In the genomic region with DNA sequence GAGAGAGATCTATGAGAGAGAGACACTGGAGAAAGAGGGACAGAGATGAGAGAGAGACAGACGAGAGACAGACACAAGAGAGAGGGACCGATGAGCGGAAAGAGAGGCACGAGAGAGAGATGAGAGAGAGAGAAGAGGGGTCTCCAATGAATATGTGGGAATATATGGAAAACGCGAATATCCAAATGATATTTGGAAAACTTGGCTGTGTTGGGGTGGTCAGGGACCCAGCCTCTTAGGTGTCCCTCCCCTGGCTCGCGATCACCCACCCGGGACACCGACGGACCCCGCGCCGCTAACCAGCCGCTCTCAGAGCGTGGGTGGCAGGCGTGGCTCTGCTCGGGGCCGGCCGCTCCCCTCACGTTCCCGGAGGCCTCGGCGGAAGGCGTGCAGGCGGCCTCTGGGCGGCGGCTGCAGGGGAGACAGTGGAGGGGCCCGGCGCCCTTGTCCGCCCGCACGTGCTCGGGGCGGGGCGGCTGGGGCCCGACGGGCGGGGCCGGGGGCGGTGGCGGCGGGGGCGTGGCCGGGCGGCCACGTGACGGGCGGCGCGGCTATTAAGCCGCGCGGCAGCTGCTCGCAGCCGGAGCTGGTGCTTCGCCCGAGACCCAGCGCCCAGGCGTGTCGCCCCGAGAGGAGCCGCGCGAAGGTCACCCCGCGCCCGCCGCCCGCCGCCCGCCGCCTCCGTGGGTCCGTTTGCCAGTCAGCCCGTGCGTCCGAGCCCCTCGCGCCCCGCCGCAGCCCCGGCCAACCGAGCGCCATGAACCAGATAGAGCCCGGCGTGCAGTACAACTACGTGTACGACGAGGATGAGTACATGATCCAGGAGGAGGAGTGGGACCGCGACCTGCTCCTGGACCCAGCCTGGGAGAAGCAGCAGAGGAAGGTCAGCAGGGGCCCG, we compare ENCODE assay signal across 8 cellular contexts. TPM values are rescaled to one million over a fixed set of nuclear protein-coding genes. Genes with fewer than 3 reads are reported as not detected.
DNase-seq lines count a peak whose midpoint lies in the region; ATAC-seq and FAIRE-seq lines count a peak whose summit lies in the region.

A gene (plus strand): TSS at position 583 of the 898 bp plus-strand sequence. CDS start 175 bp downstream, at position 758.

- H3K9ac ChIP-seq in duodenal mucosa (ENCODE audit: low read depth in 1 of 2, low read length in 2 of 2), result no peak within 1 kb of the TSS

- H3K4me3 ChIP-seq in CD4-positive, alpha-beta memory T cell (ENCODE audit: low read length in 2 of 2), result peak within 1 kb of the TSS; percentile 11 to 38
- H3K4me3 ChIP-seq in duodenal mucosa (ENCODE audit: low read depth in 1 of 2, low read length in 2 of 2), result peak within 1 kb of the TSS; percentile 46 to 54

- no peaks in the 10 kb centered on the region for H3K9me3 ChIP-seq in CD4-positive, alpha-beta memory T cell (ENCODE audit: control insufficient read depth in 1 of 2, low read length in 2 of 2)
- no peaks in the 10 kb centered on the region for H3K9me3 ChIP-seq in duodenal mucosa (ENCODE audit: control insufficient read depth in 1 of 2, low read length in 2 of 2)

- peaks cover 5% of the 10 kb centered on the region for H3K27me3 ChIP-seq in CD4-positive, alpha-beta memory T cell (ENCODE audit: insufficient read depth, low read length)
- H3K27me3 ChIP-seq in duodenal mucosa (ENCODE audit: control insufficient read depth in 1 of 2, insufficient read depth in 2 of 2, low read length in 2 of 2), result peaks cover 15 to 20% of the 10 kb centered on the region in 2 donors

- CTCF ChIA-PET in CD4-positive, alpha-beta memory T cell (lab: Charles Lee; ENCODE audit: partially characterized antibody), result no interaction called here
- CTCF ChIA-PET in activated CD4-positive, alpha-beta T cell treated with anti-CD3 and anti-CD28 coated beads, Interleukin-2, amount 10 ng/mL, durations not matched to agents 7 days and 5 days (lab: Charles Lee), result interaction anchor here (0.9 kb wide), 1 partner anchor 8 kb away, joined by 4 read pairs; no protein-coding TSS in a partner anchor

- peak within 1 kb of the TSS in 6 of 7 donors; percentile 12 to 90 (median 42) for H3K27ac Mint-ChIP-seq in CD4-positive, alpha-beta memory T cell
- H3K27ac Mint-ChIP-seq in activated CD4-positive, alpha-beta T cell treated with anti-CD3 and anti-CD28 coated beads, Interleukin-2, amount 10 ng/mL, durations not matched to agents 7 days and 5 days, result no peak within 1 kb of the TSS
- peak within 1 kb of the TSS; percentile 5 for H3K27ac Mint-ChIP-seq in memory B cell

- H3K36me3 ChIP-seq in CD4-positive, alpha-beta memory T cell (ENCODE audit: insufficient read depth, low read length), result no peaks in the 10 kb centered on the region
- no peaks in the 10 kb centered on the region for H3K36me3 ChIP-seq in duodenal mucosa (ENCODE audit: control insufficient read depth in 1 of 2, insufficient read depth in 2 of 2, low read length in 2 of 2)

- no peak for FAIRE-seq in RCC 7860 (lab: Jason Lieb, UNC)

- peak within 1 kb of the TSS; percentile 71 to 88 (median 80) for H3K4me3 Mint-ChIP-seq in CD4-positive, alpha-beta memory T cell
- peak within 1 kb of the TSS; percentile 46 for H3K4me3 Mint-ChIP-seq in activated CD4-positive, alpha-beta T cell treated with anti-CD3 and anti-CD28 coated beads, Interleukin-2, amount 10 ng/mL, durations not matched to agents 7 days and 5 days
- H3K4me3 Mint-ChIP-seq in memory B cell, result peak within 1 kb of the TSS; percentile 73

- peak; percentile 28 to 43 (median 36) for DNase-seq in CD4-positive, alpha-beta memory T cell
- DNase-seq in LoVo (ENCODE audit: low spot score) (peak; percentile 11), memory B cell (ENCODE audit: low spot score in 2 of 2) (peak; percentile 3 to 28), RCC 7860 (ENCODE audit: low spot score) (no peak)
- DNase-seq in activated CD4-positive, alpha-beta T cell treated with anti-CD3 and anti-CD28 coated beads, Interleukin-2, amount 10 ng/mL, durations not matched to agents 7 days and 5 days, result peak; percentile 40
- peak; percentile 17 for DNase-seq in stimulated activated CD8-positive, alpha-beta memory T cell treated with anti-CD3 and anti-CD28 coated beads, Interleukin-15, amount 100 ng/mL, for 1 hour (ENCODE audit: low read depth)

- peaks cover 11 to 16% of the 10 kb centered on the region in 2 donors for H3K27me3 Mint-ChIP-seq in CD4-positive, alpha-beta memory T cell
- peaks cover 46% of the 10 kb centered on the region for H3K27me3 Mint-ChIP-seq in activated CD4-positive, alpha-beta T cell treated with anti-CD3 and anti-CD28 coated beads, Interleukin-2, amount 10 ng/mL, durations not matched to agents 7 days and 5 days
- H3K27me3 Mint-ChIP-seq in memory B cell, result peaks cover 23% of the 10 kb centered on the region

- intact Hi-C loops in CD4-positive, alpha-beta memory T cell (cut with micrococcal nuclease), result loop anchor here (1.0 to 10.0 kb wide), 2 partner anchors 82 to 109 kb away; a partner anchor contains a TSS

- H3K27ac ChIP-seq in CD4-positive, alpha-beta memory T cell (ENCODE audit: low read depth, low read length), result no peak within 1 kb of the TSS
- no peak within 1 kb of the TSS for H3K27ac ChIP-seq in duodenal mucosa (ENCODE audit: low read depth, low read length)

- H3K9me3 Mint-ChIP-seq in CD4-positive, alpha-beta memory T cell, result peaks cover 0 to 5% (median 3%) of the 10 kb centered on the region in 8 donors
- no peaks in the 10 kb centered on the region for H3K9me3 Mint-ChIP-seq in activated CD4-positive, alpha-beta T cell treated with anti-CD3 and anti-CD28 coated beads, Interleukin-2, amount 10 ng/mL, durations not matched to agents 7 days and 5 days
- peaks cover 5% of the 10 kb centered on the region for H3K9me3 Mint-ChIP-seq in memory B cell

- POLR2A ChIA-PET in CD4-positive, alpha-beta memory T cell (lab: Charles Lee; ENCODE audit: partially characterized antibody), result no interaction called here
- POLR2A ChIA-PET in activated CD4-positive, alpha-beta T cell treated with anti-CD3 and anti-CD28 coated beads, Interleukin-2, amount 10 ng/mL, durations not matched to agents 7 days and 5 days (lab: Charles Lee), result interaction anchor here (0.5 kb wide), 1 partner anchor 11 kb away, joined by 15 read pairs; no protein-coding TSS in a partner anchor

- ATAC-seq in GM21526 (IDR thresholded peaks at IDR 0.05; ENCODE audit: low FRiP score, unreplicated experiment) (peak; percentile 84), memory B cell (ENCODE audit: low read depth) (peak; percentile 85)

- peaks cover 0 to 3% of the 10 kb centered on the region in 2 donors for H3K36me3 Mint-ChIP-seq in CD4-positive, alpha-beta memory T cell
- no peaks in the 10 kb centered on the region for H3K36me3 Mint-ChIP-seq in activated CD4-positive, alpha-beta T cell treated with anti-CD3 and anti-CD28 coated beads, Interleukin-2, amount 10 ng/mL, durations not matched to agents 7 days and 5 days (ENCODE audit: low read depth)
- H3K36me3 Mint-ChIP-seq in memory B cell, result peaks cover 5% of the 10 kb centered on the region

- peaks cover 11% of the 10 kb centered on the region for H3K4me1 ChIP-seq in CD4-positive, alpha-beta memory T cell (ENCODE audit: insufficient read depth, low read length)
- H3K4me1 ChIP-seq in duodenal mucosa (ENCODE audit: control insufficient read depth in 1 of 2, insufficient read depth in 2 of 2, low read length in 2 of 2), result peaks cover 5 to 8% of the 10 kb centered on the region in 2 donors

- peaks cover 13 to 23% (median 18%) of the 10 kb centered on the region in 4 donors for H3K4me1 Mint-ChIP-seq in CD4-positive, alpha-beta memory T cell
- peaks cover 14% of the 10 kb centered on the region for H3K4me1 Mint-ChIP-seq in activated CD4-positive, alpha-beta T cell treated with anti-CD3 and anti-CD28 coated beads, Interleukin-2, amount 10 ng/mL, durations not matched to agents 7 days and 5 days
- peaks cover 6% of the 10 kb centered on the region for H3K4me1 Mint-ChIP-seq in memory B cell

RNA-seq across cellular contexts. Expression of the gene that starts here (rescaled TPM):
- not detected for total RNA-seq in CD4-positive, alpha-beta memory T cell
- polyA plus RNA-seq in CD4-positive, alpha-beta memory T cell, result not detected
- total RNA-seq in activated CD4-positive, alpha-beta T cell treated with anti-CD3 and anti-CD28 coated beads, Interleukin-2, amount 10 ng/mL, durations not matched to agents 7 days and 5 days, result not detected

Comparison
In these comparisons a context has a peak if more than half of its experiments do, and no peak if none do; other contexts are left out.
1. Peak in DNase-seq and H3K4me3 ChIP-seq in CD4-positive, alpha-beta memory T cell; RNA of the gene not detected or under 1 TPM.
2. Peak in DNase-seq in activated CD4-positive, alpha-beta T cell treated with anti-CD3 and anti-CD28 coated beads, Interleukin-2, amount 10 ng/mL, durations not matched to agents 7 days and 5 days; RNA of the gene not detected or under 1 TPM.